In the genomic region with DNA sequence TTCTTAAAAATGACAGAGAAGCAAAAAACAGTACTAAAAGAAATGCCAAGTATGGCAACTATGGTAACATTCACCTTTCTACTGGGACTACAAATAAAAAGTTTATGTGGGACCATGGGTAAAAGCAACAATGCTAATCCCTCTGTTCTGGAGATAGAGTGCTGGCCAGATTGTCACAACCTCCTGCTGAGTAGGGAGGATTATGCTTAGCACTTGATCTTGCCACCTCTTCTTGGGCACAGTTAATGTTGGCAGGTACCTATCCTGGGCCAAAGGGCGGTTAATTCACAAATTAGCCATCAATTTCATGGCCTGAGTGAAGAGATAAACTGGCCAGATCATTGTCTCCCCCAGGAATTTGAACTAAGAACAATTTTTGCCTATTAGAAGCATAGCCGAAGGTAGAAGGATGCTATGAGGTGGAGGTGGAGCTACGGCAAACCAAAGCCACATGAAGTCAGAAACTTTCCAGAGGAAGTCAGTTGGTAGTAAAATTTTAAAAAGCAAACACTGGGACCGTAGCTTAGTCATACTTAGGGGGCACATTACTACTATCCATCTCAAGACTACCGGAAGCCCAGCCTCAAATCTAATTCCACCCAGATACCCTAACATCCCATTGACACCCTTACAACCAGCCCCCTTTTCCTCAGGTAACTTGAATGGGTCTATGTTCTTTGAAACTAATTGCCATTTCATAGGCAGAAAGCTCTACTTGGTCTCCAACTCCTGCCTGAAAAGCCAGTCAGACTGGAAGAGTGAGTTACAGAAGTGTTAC, we compare ENCODE assay signal across 9 cellular contexts. TPM values are rescaled to one million over a fixed set of nuclear protein-coding genes. Genes with fewer than 3 reads are reported as not detected.
A peak's percentile ranks its signal among the peaks of the same experiment; 100 is the strongest.
DNase-seq lines count a peak whose midpoint lies in the region; ATAC-seq and TF ChIP-seq lines count a peak whose summit lies in the region.
"Had no signal": no experiment of that assay in that cellular context is flagged by ENCODE, and none has a peak within 500 bp of the region (broad histone marks: within the 10 kb centered on the region; RNA-seq: fewer than 3 reads in every experiment).

No MANE protein-coding gene starts in this region.

- no peaks in the 10 kb centered on the region for H3K27me3 ChIP-seq in HUES6 (ENCODE audit: control insufficient read depth, insufficient read depth, low read length)

- peak overlapping the region; percentile 86 for H3K4me3 Mint-ChIP-seq in activated T-cell treated with anti-CD3 and anti-CD28 coated beads, Interleukin-2, amount 50 U/mL, for 4 hours

- H3K9ac ChIP-seq in HUES6 (ENCODE audit: low read length) = no peak overlapping the region

- H3K27ac ChIP-seq in HUES6 (ENCODE audit: low read depth, low read length) = no peak overlapping the region

- H3K9me3 Mint-ChIP-seq in activated T-cell treated with anti-CD3 and anti-CD28 coated beads, Interleukin-2, amount 50 U/mL, for 4 hours = no peaks in the 10 kb centered on the region

- peaks cover 50% of the 10 kb centered on the region for H3K4me1 Mint-ChIP-seq in activated T-cell treated with anti-CD3 and anti-CD28 coated beads, Interleukin-2, amount 50 U/mL, for 4 hours (ENCODE audit: low read depth)

- no peaks in the 10 kb centered on the region for H3K27me3 Mint-ChIP-seq in activated T-cell treated with anti-CD3 and anti-CD28 coated beads, Interleukin-2, amount 50 U/mL, for 4 hours (ENCODE audit: low read depth)

- H3K36me3 Mint-ChIP-seq in activated T-cell treated with anti-CD3 and anti-CD28 coated beads, Interleukin-2, amount 50 U/mL, for 4 hours (ENCODE audit: insufficient read depth) = peaks cover 12% of the 10 kb centered on the region

- H3K4me3 ChIP-seq in GM12864 (ENCODE audit: low read depth, low read length) (peak overlapping the region; percentile 39; the same call in 1 of the 2 replicates), HUES6 (ENCODE audit: low read depth, low read length) (0 out of 2 replicates have a peak overlapping the region, but pooled peaks have one; percentile 18)
- H3K4me3 ChIP-seq: K562 had no signal

- ATAC-seq in activated T-cell treated with anti-CD3 and anti-CD28 coated beads, Interleukin-2, amount 50 U/mL, for 4 hours = peak; percentile 19 to 36
- ATAC-seq in GM19351 (IDR thresholded peaks at IDR 0.05; ENCODE audit: unreplicated experiment) (no peak), Right ventricle myocardium inferior (no peak)
- ATAC-seq: K562 had no signal

- H3K4me1 ChIP-seq in HUES6 (ENCODE audit: control insufficient read depth, insufficient read depth, low read length) = peaks cover 30% of the 10 kb centered on the region

- H3K9me3 ChIP-seq in HUES6 (ENCODE audit: control insufficient read depth, insufficient read depth, low read depth, low read length) = no peaks in the 10 kb centered on the region

- TF ChIP-seq CTCF in GM12864 (IDR thresholded peaks at IDR 0.05; ENCODE audit: low read depth, low read length, missing control alignments) = no peak

- intact Hi-C loops in Right ventricle myocardium inferior (cut with DNase I) = loop anchor here (5.0 kb wide), 1 partner anchor 404 kb away; a partner anchor contains a TSS

- H3K36me3 ChIP-seq in HUES6 (ENCODE audit: control insufficient read depth, insufficient read depth, low read length) = peaks cover 21% of the 10 kb centered on the region

- DNase-seq in GM12864 (ENCODE audit: low read depth) (no peak), lung microvascular endothelial cell (ENCODE audit: low read depth in 2 of 2) (peak; percentile 9 to 14), AG08396 (ENCODE audit: low spot score) (no peak), SKM-1 treated with dmso at 0.1 percent for 144 hours (lab: John Stamatoyannopoulos, UW; ENCODE audit: unreplicated experiment) (no peak), Right ventricle myocardium inferior (ENCODE audit: missing footprints) (no peak)
- peak; percentile 25 for DNase-seq in activated T-cell treated with anti-CD3 and anti-CD28 coated beads, Interleukin-2, amount 50 U/mL, for 4 hours

RNA-seq across cellular contexts. Expression of a gene that starts 2.7 kb away (rescaled TPM):
- total RNA-seq in activated T-cell treated with anti-CD3 and anti-CD28 coated beads, Interleukin-2, amount 50 U/mL, for 4 hours = 1 to 10 TPM; 7.6 to 7.8 (median 7.7) TPM
- total RNA-seq in lung microvascular endothelial cell (4.4 and 7.5 TPM in 2 replicates), Right ventricle myocardium inferior (5.6 TPM)

Comparison
In these comparisons a context has a peak if more than half of its experiments do, and no peak if none do; other contexts are left out.
1. DNase-seq: peak in activated T-cell treated with anti-CD3 and anti-CD28 coated beads, Interleukin-2, amount 50 U/mL, for 4 hours (single experiment) and lung microvascular endothelial cell (2 of 2); none in GM12864 (single experiment), AG08396 (single experiment), SKM-1 treated with dmso at 0.1 percent for 144 hours (single experiment) and Right ventricle myocardium inferior (single experiment).
2. ATAC-seq: peak in activated T-cell treated with anti-CD3 and anti-CD28 coated beads, Interleukin-2, amount 50 U/mL, for 4 hours (2 of 2); none in GM19351 (single experiment) and Right ventricle myocardium inferior (single experiment).